ENCODE assay signal across 21 cellular contexts in genomic region chrY:13094411-13094810, GRCh38.
DNase-seq lines count a peak whose midpoint lies in the region; ATAC-seq and TF ChIP-seq lines count a peak whose summit lies in the region.
"Had no signal": no experiment of that assay in that cellular context is flagged by ENCODE, and none has a peak within 500 bp of the region (broad histone marks: within the 10 kb centered on the region; RNA-seq: fewer than 3 reads in every experiment).

No MANE protein-coding gene starts in this region.

- peaks cover 9% of the 10 kb centered on the region; the same call in 1 of the 2 replicates for H3K9me2 ChIP-seq in GM23338 (ENCODE audit: insufficient read depth)

- H3K9me3 ChIP-seq in trophoblast cell (ENCODE audit: insufficient read depth, low read depth, low read length) (no peaks in the 10 kb centered on the region), tibial nerve (no peaks in the 10 kb centered on the region)
- H3K9me3 ChIP-seq: adrenal gland, thyroid gland had no signal

- H2BK5ac ChIP-seq in trophoblast cell (ENCODE audit: low read depth, low read length, poor library complexity): peak overlapping the region; percentile 68

- no peaks in the 10 kb centered on the region for H3K4me1 Mint-ChIP-seq in activated T-cell treated with anti-CD3 and anti-CD28 coated beads, Interleukin-2, amount 50 U/mL, for 72 hours (ENCODE audit: low read depth)
- peaks cover 19% of the 10 kb centered on the region for H3K4me1 Mint-ChIP-seq in GM23338
- peaks cover 11% of the 10 kb centered on the region for H3K4me1 Mint-ChIP-seq in activated CD4-positive, alpha-beta memory T cell treated with anti-CD3 and anti-CD28 coated beads for 36 hours (ENCODE audit: low read depth)
- H3K4me1 Mint-ChIP-seq: stimulated activated memory B cell treated with anti-CD40 and anti-IgM and Interleukin-4, amounts not matched to agents 10 μg/mL and 1 μg/mL and 100 μg/mL, for 72 hours had no signal

- peak in 1 of 2 donors; percentile 92 for ATAC-seq in activated T-cell treated with anti-CD3 and anti-CD28 coated beads, Interleukin-2, amount 50 U/mL, for 72 hours (replicated peaks in 1 of 2)
- peak; percentile 46; the same call in 2 of the 3 replicates for ATAC-seq in GM23338
- ATAC-seq in GM18873 (IDR thresholded peaks at IDR 0.05; ENCODE audit: low FRiP score, unreplicated experiment): no peak
- ATAC-seq: activated T-cell treated with anti-CD3 and anti-CD28 coated beads, Interleukin-2, amount 50 U/mL, for 4 hours; stimulated activated memory B cell treated with anti-CD40 and anti-IgM and Interleukin-4, amounts not matched to agents 10 μg/mL and 1 μg/mL and 100 μg/mL, for 72 hours; T-cell had no signal

- no peak overlapping the region for H2AFZ ChIP-seq in GM23338
- no peak overlapping the region for H2AFZ ChIP-seq in trophoblast cell (ENCODE audit: insufficient read depth, low read length, poor library complexity)
- H2AFZ ChIP-seq: hepatocyte had no signal

- no peaks in the 10 kb centered on the region for H3K27me3 ChIP-seq in GM23338 (ENCODE audit: insufficient read depth)
- no peaks in the 10 kb centered on the region for H3K27me3 ChIP-seq in trophoblast cell (ENCODE audit: insufficient read depth, low read length)
- no peaks in the 10 kb centered on the region for H3K27me3 ChIP-seq in tibial nerve
- H3K27me3 ChIP-seq: adrenal gland, hepatocyte, thyroid gland had no signal

- H3K18ac ChIP-seq in trophoblast cell (ENCODE audit: low read length): no peak overlapping the region

- H3K36me3 Mint-ChIP-seq in activated T-cell treated with anti-CD3 and anti-CD28 coated beads, Interleukin-2, amount 50 U/mL, for 72 hours (ENCODE audit: insufficient read depth in 2 of 2): peaks cover 0 to 5% of the 10 kb centered on the region in 2 donors
- H3K36me3 Mint-ChIP-seq in GM23338 (ENCODE audit: low read depth): peaks cover 43% of the 10 kb centered on the region
- no peaks in the 10 kb centered on the region for H3K36me3 Mint-ChIP-seq in activated CD4-positive, alpha-beta memory T cell treated with anti-CD3 and anti-CD28 coated beads for 36 hours
- H3K36me3 Mint-ChIP-seq: stimulated activated memory B cell treated with anti-CD40 and anti-IgM and Interleukin-4, amounts not matched to agents 10 μg/mL and 1 μg/mL and 100 μg/mL, for 72 hours; T-cell had no signal

- H3K27ac ChIP-seq in GM23338 (ENCODE audit: low read depth) (peak overlapping the region; percentile 99), trophoblast cell (ENCODE audit: low read depth, low read length) (peak overlapping the region; percentile 26), tibial nerve (no peak overlapping the region)
- H3K27ac ChIP-seq: adrenal gland, hepatocyte, thyroid gland had no signal

- peak overlapping the region; percentile 24 for H2BK120ac ChIP-seq in trophoblast cell (ENCODE audit: insufficient read depth, low read length, poor library complexity)

- WGBS in trophoblast cell (ENCODE audit: extremely low coverage, insufficient coverage, insufficient read length): no CpG with 5 or more reads among the region's 1 CpG
- WGBS in tibial nerve, 2 donors: 100% methylated on average over 1 of the region's 1 CpG; no CpG with 5 or more reads in 1 of the 2 donors

- intact Hi-C loops in activated CD4-positive, alpha-beta memory T cell treated with anti-CD3 and anti-CD28 coated beads for 36 hours (cut with micrococcal nuclease): loop anchor here (10.0 kb wide), 1 partner anchor 250 kb away; no protein-coding TSS in a partner anchor

- H3K4me3 ChIP-seq in GM23338 (no peak overlapping the region), trophoblast cell (ENCODE audit: low read depth, low read length) (no peak overlapping the region), tibial nerve (no peak overlapping the region)
- H3K4me3 ChIP-seq: adrenal gland, hepatocyte, lung, thyroid gland had no signal

- H3K79me2 ChIP-seq in GM23338 (replicated peaks; ENCODE audit: insufficient read depth): no peaks in the 10 kb centered on the region
- H3K79me2 ChIP-seq in trophoblast cell (ENCODE audit: control insufficient read depth, insufficient read depth, low read length, poor library complexity): no peaks in the 10 kb centered on the region
- H3K79me2 ChIP-seq: hepatocyte had no signal

- H3K27ac Mint-ChIP-seq in activated T-cell treated with anti-CD3 and anti-CD28 coated beads, Interleukin-2, amount 50 U/mL, for 72 hours: peak overlapping the region; percentile 70
- H3K27ac Mint-ChIP-seq in GM23338: peak overlapping the region; percentile 99; the same call in 1 of the 2 replicates
- H3K27ac Mint-ChIP-seq in activated CD4-positive, alpha-beta memory T cell treated with anti-CD3 and anti-CD28 coated beads for 36 hours: no peak overlapping the region
- H3K27ac Mint-ChIP-seq: CD4-positive, alpha-beta T cell; stimulated activated memory B cell treated with anti-CD40 and anti-IgM and Interleukin-4, amounts not matched to agents 10 μg/mL and 1 μg/mL and 100 μg/mL, for 72 hours; T-cell had no signal

- peak overlapping the region; percentile 34 for H3K14ac ChIP-seq in trophoblast cell (ENCODE audit: low read length)

- H4K8ac ChIP-seq in trophoblast cell (ENCODE audit: low read depth, low read length): peak overlapping the region; percentile 35

- no peak overlapping the region for H3K23ac ChIP-seq in trophoblast cell (ENCODE audit: low read length)

- peaks cover 11% of the 10 kb centered on the region for H3K4me1 ChIP-seq in GM23338 (ENCODE audit: insufficient read depth)
- H3K4me1 ChIP-seq in trophoblast cell (ENCODE audit: control insufficient read depth in 1 of 2, insufficient read depth in 2 of 2, low read length in 2 of 2): peaks cover 8 to 20% of the 10 kb centered on the region in 2 experiments
- H3K4me1 ChIP-seq in tibial nerve: no peaks in the 10 kb centered on the region
- H3K4me1 ChIP-seq: adrenal gland, thyroid gland had no signal

- no peak for TF ChIP-seq EP300 in tibial nerve (IDR thresholded peaks at IDR 0.05)

- TF ChIP-seq CTCF in GM23338 (conservative IDR thresholded peaks at IDR 0.05; ENCODE audit: low read depth in 2 of 2): no peak
- no peak for TF ChIP-seq CTCF in tibial nerve (IDR thresholded peaks at IDR 0.05)

- peak in 1 of 2 donors; percentile 55 for DNase-seq in activated T-cell treated with anti-CD3 and anti-CD28 coated beads, Interleukin-2, amount 50 U/mL, for 72 hours
- no peak for DNase-seq in activated T-cell treated with anti-CD3 and anti-CD28 coated beads for 4 hours
- DNase-seq in GM23338 (ENCODE audit: low spot score): peak; percentile 6
- DNase-seq in activated CD4-positive, alpha-beta memory T cell treated with anti-CD3 and anti-CD28 coated beads for 36 hours: peak; percentile 53
- no peak for DNase-seq in trophoblast cell
- no peak for DNase-seq in tibial nerve (ENCODE audit: low spot score in 2 of 2)
- DNase-seq in cerebellum (ENCODE audit: low spot score): no peak
- DNase-seq: activated T-cell treated with anti-CD3 and anti-CD28 coated beads, Interleukin-2, amount 50 U/mL, for 4 hours; adrenal gland; CD4-positive, alpha-beta T cell; dermis blood vessel endothelial cell; foreskin fibroblast; NCI-H526 treated with DMSO at 0.1 percent for 48 hours; SHP77 treated with DMSO at 0.1 percent for 48 hours; stimulated activated CD4-positive, alpha-beta T cell treated with anti-CD3 and anti-CD28 coated beads, Interleukin-12 subunit alpha, Interleukin-12 subunit beta, amount 100 ng/mL, for 4 hours; T-cell; thyroid gland had no signal

- H3K9me3 Mint-ChIP-seq in activated T-cell treated with anti-CD3 and anti-CD28 coated beads, Interleukin-2, amount 50 U/mL, for 72 hours: peaks cover 0 to 7% of the 10 kb centered on the region in 2 donors
- peaks cover 31% of the 10 kb centered on the region for H3K9me3 Mint-ChIP-seq in GM23338
- no peaks in the 10 kb centered on the region for H3K9me3 Mint-ChIP-seq in activated CD4-positive, alpha-beta memory T cell treated with anti-CD3 and anti-CD28 coated beads for 36 hours
- H3K9me3 Mint-ChIP-seq: CD4-positive, alpha-beta T cell had no signal

- H2AK5ac ChIP-seq in trophoblast cell (ENCODE audit: low read length): peak overlapping the region; percentile 89

- H3F3A ChIP-seq in GM23338 (replicated peaks; ENCODE audit: low read depth): peaks cover 6% of the 10 kb centered on the region; the same call in 1 of the 2 replicates

- H3K4ac ChIP-seq in trophoblast cell (ENCODE audit: low read depth, low read length): no peak overlapping the region

- H4K20me1 ChIP-seq in GM23338 (replicated peaks; ENCODE audit: insufficient read depth): no peaks in the 10 kb centered on the region

- no peak overlapping the region for H4K12ac ChIP-seq in trophoblast cell (ENCODE audit: low read depth, low read length)

- peak overlapping the region; percentile 87 for H2BK12ac ChIP-seq in trophoblast cell (ENCODE audit: low read length)

- TF ChIP-seq POLR2A in tibial nerve (IDR thresholded peaks at IDR 0.05): no peak

- CTCF ChIA-PET in activated CD4-positive, alpha-beta memory T cell treated with anti-CD3 and anti-CD28 coated beads for 36 hours (lab: Charles Lee): no interaction called here

- H3K4me3 Mint-ChIP-seq in activated T-cell treated with anti-CD3 and anti-CD28 coated beads, Interleukin-2, amount 50 U/mL, for 72 hours: peak overlapping the region in 1 of 2 donors; percentile 59
- H3K4me3 Mint-ChIP-seq in GM23338: no peak overlapping the region
- H3K4me3 Mint-ChIP-seq in activated CD4-positive, alpha-beta memory T cell treated with anti-CD3 and anti-CD28 coated beads for 36 hours: no peak overlapping the region
- H3K4me3 Mint-ChIP-seq: activated T-cell treated with anti-CD3 and anti-CD28 coated beads, Interleukin-2, amount 50 U/mL, for 4 hours; CD4-positive, alpha-beta T cell; stimulated activated memory B cell treated with anti-CD40 and anti-IgM and Interleukin-4, amounts not matched to agents 10 μg/mL and 1 μg/mL and 100 μg/mL, for 72 hours; T-cell had no signal

- POLR2A ChIA-PET in activated CD4-positive, alpha-beta memory T cell treated with anti-CD3 and anti-CD28 coated beads for 36 hours (lab: Charles Lee): interaction anchor here (0.6 kb wide), 1 partner anchor 46 kb away, joined by 3 read pairs; no protein-coding TSS in a partner anchor

- H3K9ac ChIP-seq in trophoblast cell (ENCODE audit: low read length): no peak overlapping the region

- no peak overlapping the region for H3K4me2 ChIP-seq in GM23338
- no peak overlapping the region for H3K4me2 ChIP-seq in trophoblast cell (ENCODE audit: low read length)
- H3K4me2 ChIP-seq: hepatocyte had no signal

- peaks cover 14% of the 10 kb centered on the region for H3K79me1 ChIP-seq in trophoblast cell (ENCODE audit: low read length)

- H3K36me3 ChIP-seq in GM23338 (ENCODE audit: insufficient read depth): 0 out of 2 replicates have a peak, but pooled peaks cover 6% of the 10 kb centered on the region
- H3K36me3 ChIP-seq in trophoblast cell (ENCODE audit: control insufficient read depth in 1 of 2, insufficient read depth in 2 of 2, low read length in 2 of 2): peaks cover 0 to 2% of the 10 kb centered on the region in 2 experiments
- no peaks in the 10 kb centered on the region for H3K36me3 ChIP-seq in tibial nerve
- H3K36me3 ChIP-seq: adrenal gland, thyroid gland had no signal

- peak overlapping the region; percentile 81 for H4K91ac ChIP-seq in trophoblast cell (ENCODE audit: low read depth, low read length)

- H3K27me3 Mint-ChIP-seq in activated T-cell treated with anti-CD3 and anti-CD28 coated beads, Interleukin-2, amount 50 U/mL, for 72 hours (ENCODE audit: low read depth): no peaks in the 10 kb centered on the region
- peaks cover 6% of the 10 kb centered on the region for H3K27me3 Mint-ChIP-seq in GM23338 (ENCODE audit: insufficient read depth, low read depth, poor library complexity)
- H3K27me3 Mint-ChIP-seq in activated CD4-positive, alpha-beta memory T cell treated with anti-CD3 and anti-CD28 coated beads for 36 hours: peaks cover 1% of the 10 kb centered on the region
- H3K27me3 Mint-ChIP-seq: CD4-positive, alpha-beta T cell had no signal

Comparison
In these comparisons a context has a peak if more than half of its experiments do, and no peak if none do; other contexts are left out.
1. DNase-seq: peak in GM23338 (single experiment) and activated CD4-positive, alpha-beta memory T cell treated with anti-CD3 and anti-CD28 coated beads for 36 hours (single experiment); none in activated T-cell treated with anti-CD3 and anti-CD28 coated beads for 4 hours (single experiment), trophoblast cell (0 of 2), tibial nerve (0 of 2) and cerebellum (single experiment).
2. H3K27ac ChIP-seq: peak in GM23338 (single experiment) and trophoblast cell (single experiment); none in tibial nerve (0 of 4).